Comparison of ENCODE assay signal across 10 cellular contexts in the genomic region with DNA sequence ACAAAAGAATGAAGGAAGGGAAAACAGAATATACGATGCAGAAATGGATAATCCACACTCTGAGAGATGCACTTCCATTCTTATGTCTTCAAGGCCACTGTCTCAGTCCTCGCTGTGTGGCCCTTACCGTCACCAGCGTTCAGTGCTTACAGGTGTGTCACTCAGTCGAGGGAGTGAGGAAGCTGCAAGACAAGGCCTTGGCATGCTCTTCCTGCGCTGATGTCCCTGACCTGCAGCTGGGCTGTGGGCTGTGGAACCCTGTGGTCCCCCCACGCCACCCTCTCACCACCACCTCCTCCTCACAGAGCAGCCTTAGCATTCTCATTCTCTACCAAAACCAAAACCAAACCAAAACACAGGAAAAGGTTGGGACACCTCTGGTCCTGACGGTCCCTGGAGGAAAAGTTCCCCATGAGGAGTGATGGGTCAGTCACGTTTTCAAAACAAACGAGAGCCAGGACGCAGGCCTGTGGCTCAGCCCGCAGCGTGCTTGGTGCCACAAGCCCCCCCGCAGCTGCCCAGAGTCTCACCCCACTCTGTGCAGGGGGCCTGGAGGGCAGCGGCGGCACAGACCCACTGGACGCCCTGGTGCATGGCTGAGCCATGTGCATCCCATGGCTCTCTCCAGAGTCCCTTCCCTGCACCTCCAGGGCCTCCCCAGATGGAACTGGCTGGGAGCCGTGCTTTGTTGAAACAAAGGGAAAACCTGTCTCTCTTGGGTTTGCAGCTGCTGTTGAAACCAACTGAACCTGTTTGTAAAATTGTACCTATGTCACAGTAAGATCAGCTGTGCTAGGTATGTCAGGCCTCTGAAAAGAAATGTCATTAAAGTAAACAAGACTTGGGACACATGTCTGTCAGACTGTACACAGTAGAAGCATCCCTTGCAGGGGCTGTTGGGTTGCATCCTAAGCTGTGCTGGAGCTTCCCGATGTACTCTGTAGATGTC. TPM values are rescaled to one million over a fixed set of nuclear protein-coding genes. Genes with fewer than 3 reads are reported as not detected.
DNase-seq lines count a peak whose midpoint lies in the region; ATAC-seq and TF ChIP-seq lines count a peak whose summit lies in the region.
"Had no signal": no experiment of that assay in that cellular context is flagged by ENCODE, and none has a peak within 500 bp of the region (broad histone marks: within the 10 kb centered on the region; RNA-seq: fewer than 3 reads in every experiment).

No MANE protein-coding gene starts in this region.

- peaks cover 39% of the 10 kb centered on the region for H3K36me3 Mint-ChIP-seq in activated B cell treated with CpG ODN at 0.5 μM for 24 hours (ENCODE audit: low read depth)

- CTCF ChIA-PET in activated B cell treated with CpG ODN at 0.5 μM for 24 hours (lab: Charles Lee), result interaction anchor here (0.7 to 1.5 kb wide), 5 partner anchors 20 to 82 kb away, joined by 3 to 4 read pairs (median 3); no protein-coding TSS in a partner anchor

- H3K4me3 ChIP-seq in left ventricle myocardium inferior, result peak overlapping the region; percentile 51

- peak overlapping the region; percentile 63 for H3K27ac ChIP-seq in left ventricle myocardium inferior (replicated peaks)

- H3K27me3 Mint-ChIP-seq in activated B cell treated with CpG ODN at 0.5 μM for 24 hours, result no peaks in the 10 kb centered on the region
- H3K27me3 Mint-ChIP-seq in stimulated activated naive CD8-positive, alpha-beta T cell treated with anti-CD3 and anti-CD28 coated beads, Interleukin-15, amount 100 ng/mL, for 72 hours, result no peaks in the 10 kb centered on the region

- peaks cover 25% of the 10 kb centered on the region for H3K4me1 ChIP-seq in left ventricle myocardium inferior

- no peaks in the 10 kb centered on the region for H3K9me3 Mint-ChIP-seq in activated B cell treated with CpG ODN at 0.5 μM for 24 hours
- H3K9me3 Mint-ChIP-seq in stimulated activated naive CD8-positive, alpha-beta T cell treated with anti-CD3 and anti-CD28 coated beads, Interleukin-15, amount 100 ng/mL, for 72 hours, result no peaks in the 10 kb centered on the region

- POLR2A ChIA-PET in activated B cell treated with CpG ODN at 0.5 μM for 24 hours (lab: Charles Lee), result interaction anchor here (0.9 to 2.5 kb wide), 12 partner anchors 8 to 97 kb away, joined by 3 to 17 read pairs (median 5); a partner anchor contains a TSS

- intact Hi-C loops in activated B cell treated with CpG ODN at 0.5 μM for 24 hours (cut with micrococcal nuclease), result loop anchor here (1.0 to 5.0 kb wide), 8 partner anchors 7 to 153 kb away; a partner anchor contains a TSS
- intact Hi-C loops in left ventricle myocardium inferior (cut with micrococcal nuclease), result no loop called here

- TF ChIP-seq CTCF in activated B cell treated with CpG ODN at 0.5 μM for 24 hours (IDR thresholded peaks at IDR 0.05) (no peak), left ventricle myocardium inferior (IDR thresholded peaks at IDR 0.05; ENCODE audit: borderline replicate concordance) (no peak)

- H3K4me1 Mint-ChIP-seq in activated B cell treated with CpG ODN at 0.5 μM for 24 hours, result peaks cover 95% of the 10 kb centered on the region
- H3K4me1 Mint-ChIP-seq in stimulated activated naive CD8-positive, alpha-beta T cell treated with anti-CD3 and anti-CD28 coated beads, Interleukin-15, amount 100 ng/mL, for 72 hours, result peaks cover 100% of the 10 kb centered on the region

- no peak for ATAC-seq in activated B cell treated with CpG ODN at 0.5 μM for 24 hours (ENCODE audit: low read depth)
- no peak for ATAC-seq in stimulated activated naive CD8-positive, alpha-beta T cell treated with anti-CD3 and anti-CD28 coated beads, Interleukin-15, amount 100 ng/mL, for 72 hours
- no peak for ATAC-seq in HG03469 (IDR thresholded peaks at IDR 0.05; ENCODE audit: unreplicated experiment)

- H3K27ac Mint-ChIP-seq in activated B cell treated with CpG ODN at 0.5 μM for 24 hours, result peak overlapping the region; percentile 94
- H3K27ac Mint-ChIP-seq in stimulated activated naive CD8-positive, alpha-beta T cell treated with anti-CD3 and anti-CD28 coated beads, Interleukin-15, amount 100 ng/mL, for 72 hours, result peak overlapping the region; percentile 91 to 98

- H3K27me3 ChIP-seq in left ventricle myocardium inferior (ENCODE audit: low read depth), result no peaks in the 10 kb centered on the region

- H3K36me3 ChIP-seq in left ventricle myocardium inferior, result peaks cover 35% of the 10 kb centered on the region

- no peaks in the 10 kb centered on the region for H3K9me3 ChIP-seq in left ventricle myocardium inferior (replicated peaks)

- H3K4me3 Mint-ChIP-seq in activated B cell treated with CpG ODN at 0.5 μM for 24 hours, result peak overlapping the region; percentile 70
- H3K4me3 Mint-ChIP-seq in stimulated activated naive CD8-positive, alpha-beta T cell treated with anti-CD3 and anti-CD28 coated beads, Interleukin-15, amount 100 ng/mL, for 72 hours, result peak overlapping the region; percentile 69 to 75

- DNase-seq in NCI-H510A (lab: John Stamatoyannopoulos, UW) (peak; percentile 1), NCI-H510A treated with DMSO at 0.1 percent for 48 hours (lab: John Stamatoyannopoulos, UW) (no peak), activated B cell treated with CpG ODN at 0.5 μM for 24 hours (no peak), left ventricle myocardium inferior (no peak), AG20443 (ENCODE audit: low spot score) (no peak), AG08396 (ENCODE audit: low spot score) (no peak)
- DNase-seq in stimulated activated naive CD8-positive, alpha-beta T cell treated with anti-CD3 and anti-CD28 coated beads, Interleukin-15, amount 100 ng/mL, for 72 hours, result no peak
- DNase-seq: 8988T, NCI-H345 had no signal

RNA-seq across cellular contexts. Expression of a gene that starts 48.3 kb away (rescaled TPM):
- 84.5 and 86.4 TPM in 2 replicates for total RNA-seq in activated B cell treated with CpG ODN at 0.5 μM for 24 hours
- 1.7 TPM for total RNA-seq in left ventricle myocardium inferior

Comparison
In these comparisons a context has a peak if more than half of its experiments do, and no peak if none do; other contexts are left out.
1. RNA of a gene that starts 48.3 kb away (total RNA-seq): 84.5 to 86.4 TPM in activated B cell treated with CpG ODN at 0.5 μM for 24 hours; 1.7 TPM in left ventricle myocardium inferior (single experiment); every median in the first group is over 10 times any median in the second.